12 cellular contexts compared by ENCODE assay signal in the genomic region with DNA sequence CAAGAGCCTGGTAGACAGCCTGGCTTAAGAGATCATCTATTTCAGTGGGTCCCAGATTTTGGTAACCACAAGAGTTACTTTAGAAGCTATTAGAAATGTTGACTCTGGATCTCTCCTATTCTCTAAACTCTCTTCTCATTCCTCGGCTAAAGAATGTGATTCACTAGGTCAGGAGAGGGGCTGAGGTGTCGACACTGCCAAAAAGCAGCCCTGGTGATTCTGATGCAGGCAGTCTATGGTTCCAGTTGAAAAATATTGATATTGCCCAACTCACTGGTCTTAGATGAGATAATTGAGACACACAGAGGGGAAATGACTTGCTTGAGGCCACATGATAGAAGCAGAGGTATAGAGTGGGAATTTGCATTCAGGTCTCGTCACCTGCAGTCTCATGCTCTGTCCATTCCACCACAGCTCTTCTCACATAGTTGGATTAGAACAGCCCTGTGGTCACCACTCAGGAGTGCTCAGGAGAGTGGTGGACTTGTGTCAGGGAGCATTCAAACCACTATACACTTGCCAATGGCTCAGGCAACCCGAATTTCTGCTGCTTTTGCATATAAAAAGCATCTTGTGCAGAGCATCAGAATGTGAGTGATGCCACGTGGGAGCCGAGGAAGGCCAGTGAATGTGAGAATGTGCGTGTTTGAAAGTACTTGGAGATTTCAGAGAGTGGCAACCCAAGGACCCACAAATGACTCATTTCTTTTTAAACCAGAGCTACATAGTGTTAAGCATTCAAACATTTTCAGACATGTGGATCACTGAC.
A peak's percentile ranks its signal among the peaks of the same experiment; 100 is the strongest.
DNase-seq lines count a peak whose midpoint lies in the region; ATAC-seq and TF ChIP-seq lines count a peak whose summit lies in the region.
"Had no signal": no experiment of that assay in that cellular context is flagged by ENCODE, and none has a peak within 500 bp of the region (broad histone marks: within the 10 kb centered on the region; RNA-seq: fewer than 3 reads in every experiment).

No MANE protein-coding gene starts in this region.

- TF ChIP-seq CTCF in thoracic aorta (IDR thresholded peaks at IDR 0.05) (no peak), left ventricle myocardium inferior (IDR thresholded peaks at IDR 0.05; ENCODE audit: borderline replicate concordance) (no peak)

- peak overlapping the region in 1 of 2 donors; percentile 69 for H3K27ac ChIP-seq in thoracic aorta
- H3K27ac ChIP-seq in left ventricle myocardium inferior (replicated peaks), result no peak overlapping the region
- H3K27ac ChIP-seq: gastrocnemius medialis, pancreas had no signal

- H3K36me3 ChIP-seq in thoracic aorta (no peaks in the 10 kb centered on the region), left ventricle myocardium inferior (no peaks in the 10 kb centered on the region)
- H3K36me3 ChIP-seq: gastrocnemius medialis, pancreas, tibial nerve had no signal

- intact Hi-C loops in left ventricle myocardium inferior (cut with micrococcal nuclease) (loop anchor here (10.0 kb wide), 1 partner anchor 148 kb away; no protein-coding TSS in a partner anchor), left cardiac atrium (cut with DNase I) (no loop called here)

- H3K4me1 ChIP-seq in thoracic aorta (ENCODE audit: control insufficient read depth in 1 of 2, low read depth in 2 of 2), result peaks cover 18 to 27% of the 10 kb centered on the region in 2 donors
- no peaks in the 10 kb centered on the region for H3K4me1 ChIP-seq in left ventricle myocardium inferior
- H3K4me1 ChIP-seq: gastrocnemius medialis, pancreas had no signal

- DNase-seq in activated CD4-positive, alpha-beta T cell treated with anti-CD3 and anti-CD28 coated beads for 24 hours (ENCODE audit: low read depth in 2 of 2), result peak; percentile 36 to 44
- no peak for DNase-seq in activated CD4-positive, alpha-beta T cell treated with anti-CD3 and anti-CD28 coated beads for 1 hour
- peak; percentile 22 for DNase-seq in activated CD8-positive, alpha-beta memory T cell treated with anti-CD3 and anti-CD28 coated beads, Interleukin-2, amount 50 U/mL, for 4 hours
- peak; percentile 23 for DNase-seq in fibroblast of the conjunctiva (ENCODE audit: low read depth)
- no peak for DNase-seq in thoracic aorta (ENCODE audit: low spot score)
- DNase-seq in left ventricle myocardium inferior, result no peak
- DNase-seq in left cardiac atrium, result no peak
- DNase-seq in DMS153 treated with DMSO at 0.1 percent for 48 hours (lab: John Stamatoyannopoulos, UW; ENCODE audit: unreplicated experiment), result no peak
- DNase-seq: gastrocnemius medialis, NCI-H345, pancreas had no signal

- no peaks in the 10 kb centered on the region for H3K27me3 ChIP-seq in thoracic aorta (replicated peaks; ENCODE audit: insufficient read depth)
- no peaks in the 10 kb centered on the region for H3K27me3 ChIP-seq in left ventricle myocardium inferior (ENCODE audit: low read depth)
- H3K27me3 ChIP-seq: gastrocnemius medialis, pancreas, tibial nerve had no signal

- ATAC-seq in thoracic aorta (ENCODE audit: insufficient number of reproducible peaks, low FRiP score, low read depth) (peak; percentile 34), left cardiac atrium (no peak)
- ATAC-seq: pancreas had no signal

- no peak overlapping the region for H3K4me3 ChIP-seq in thoracic aorta
- no peak overlapping the region for H3K4me3 ChIP-seq in left ventricle myocardium inferior
- H3K4me3 ChIP-seq: gastrocnemius medialis, pancreas, tibial nerve had no signal

- no peaks in the 10 kb centered on the region for H3K9me3 ChIP-seq in thoracic aorta
- peaks cover 38% of the 10 kb centered on the region for H3K9me3 ChIP-seq in left ventricle myocardium inferior (replicated peaks)
- H3K9me3 ChIP-seq: pancreas had no signal

Comparison
In these comparisons a context has a peak if more than half of its experiments do, and no peak if none do; other contexts are left out.
1. DNase-seq: peak in activated CD4-positive, alpha-beta T cell treated with anti-CD3 and anti-CD28 coated beads for 24 hours (2 of 2), activated CD8-positive, alpha-beta memory T cell treated with anti-CD3 and anti-CD28 coated beads, Interleukin-2, amount 50 U/mL, for 4 hours (single experiment) and fibroblast of the conjunctiva (single experiment); none in activated CD4-positive, alpha-beta T cell treated with anti-CD3 and anti-CD28 coated beads for 1 hour (single experiment), thoracic aorta (single experiment), left ventricle myocardium inferior (single experiment), left cardiac atrium (single experiment) and DMS153 treated with DMSO at 0.1 percent for 48 hours (single experiment).